Comparison of ENCODE assay signal across 19 cellular contexts in genomic region chr4:7678318-7678852, GRCh38.
"Had no signal": no experiment of that assay in that cellular context is flagged by ENCODE, and none has a peak within 500 bp of the region (broad histone marks: within the 10 kb centered on the region; RNA-seq: fewer than 3 reads in every experiment).

No MANE protein-coding gene starts in this region.

- H3K36me3 ChIP-seq: gastrocnemius medialis, left ventricle myocardium inferior, ovary, right atrium auricular region, sigmoid colon, stomach, thoracic aorta, transverse colon had no signal

- H3K9me3 Mint-ChIP-seq: neural crest cell had no signal

- H3K4me3 Mint-ChIP-seq: naive thymus-derived CD8-positive, alpha-beta T cell; neural crest cell had no signal

- H3K27me3 ChIP-seq: esophagus muscularis mucosa, ovary, right atrium auricular region, sigmoid colon had no signal

- H3K9me3 ChIP-seq: gastrocnemius medialis, ovary, transverse colon had no signal

- DNase-seq: effector memory CD4-positive, alpha-beta T cell; gastrocnemius medialis; kidney; left cardiac atrium; left ventricle myocardium inferior; naive thymus-derived CD8-positive, alpha-beta T cell; nucleus accumbens; ovary; sigmoid colon; stimulated activated naive CD4-positive, alpha-beta T cell; stomach; substantia nigra; transverse colon had no signal

- H3K27ac ChIP-seq: epithelial cell of prostate, esophagus muscularis mucosa, gastrocnemius medialis, left ventricle myocardium inferior, ovary, right atrium auricular region, sigmoid colon, skin epidermis, stomach, thoracic aorta, transverse colon had no signal

- H3K4me1 ChIP-seq: gastrocnemius medialis, left ventricle myocardium inferior, right atrium auricular region, sigmoid colon, stomach, transverse colon had no signal

- ATAC-seq: gastrocnemius medialis; left cardiac atrium; naive thymus-derived CD8-positive, alpha-beta T cell had no signal

- H3K4me3 ChIP-seq: esophagus muscularis mucosa, gastrocnemius medialis, left ventricle myocardium inferior, ovary, right atrium auricular region, sigmoid colon, skin epidermis, stomach, thoracic aorta, transverse colon had no signal
